In genomic region chr20:58597021-58597940, GRCh38 we compare ENCODE assay signal across 11 cellular contexts. TPM values are rescaled to one million over a fixed set of nuclear protein-coding genes. Genes with fewer than 3 reads are reported as not detected.
A peak's percentile ranks its signal among the peaks of the same experiment; 100 is the strongest.
DNase-seq lines count a peak whose midpoint lies in the region; ATAC-seq and TF ChIP-seq lines count a peak whose summit lies in the region.
"Had no signal": no experiment of that assay in that cellular context is flagged by ENCODE, and none has a peak within 500 bp of the region (broad histone marks: within the 10 kb centered on the region; RNA-seq: fewer than 3 reads in every experiment).

No MANE protein-coding gene starts in this region.

- no peak overlapping the region for H3K4me2 ChIP-seq in osteoblast (ENCODE audit: insufficient read depth, low read length)
- H3K4me2 ChIP-seq: PC-9 had no signal

- H3K4me1 ChIP-seq in left ventricle myocardium inferior (no peaks in the 10 kb centered on the region), osteoblast (ENCODE audit: insufficient read depth, low read length) (peaks cover 4% of the 10 kb centered on the region)

- TF ChIP-seq CTCF in left ventricle myocardium inferior (IDR thresholded peaks at IDR 0.05; ENCODE audit: borderline replicate concordance) (no peak), osteoblast (IDR thresholded peaks at IDR 0.05; ENCODE audit: extremely low read depth, low read depth, low read length) (no peak)

- H3K27ac ChIP-seq in left ventricle myocardium inferior (replicated peaks) (peak overlapping the region; percentile 73), osteoblast (ENCODE audit: low read depth, low read length) (no peak overlapping the region)
- H3K27ac ChIP-seq: 22Rv1, PC-9 had no signal

- ATAC-seq in HG02884 (IDR thresholded peaks at IDR 0.05; ENCODE audit: unreplicated experiment), result no peak

- H3K4me3 ChIP-seq in left ventricle myocardium inferior, result no peak overlapping the region
- H3K4me3 ChIP-seq in osteoblast (ENCODE audit: insufficient read depth, low read length), result no peak overlapping the region
- H3K4me3 ChIP-seq: PC-9 had no signal

- H3K27me3 ChIP-seq in left ventricle myocardium inferior (ENCODE audit: low read depth), result peaks cover 44% of the 10 kb centered on the region
- no peaks in the 10 kb centered on the region for H3K27me3 ChIP-seq in osteoblast (ENCODE audit: insufficient read depth, low read length)

- no peaks in the 10 kb centered on the region for H3K36me3 ChIP-seq in left ventricle myocardium inferior
- H3K36me3 ChIP-seq in osteoblast (ENCODE audit: insufficient read depth, low read length), result no peaks in the 10 kb centered on the region

- peaks cover 6% of the 10 kb centered on the region for H3K9me3 ChIP-seq in left ventricle myocardium inferior (replicated peaks)
- no peaks in the 10 kb centered on the region for H3K9me3 ChIP-seq in osteoblast (ENCODE audit: low read depth, low read length)

- H4K20me1 ChIP-seq in osteoblast (ENCODE audit: insufficient read depth, low read length), result no peaks in the 10 kb centered on the region

- no peaks in the 10 kb centered on the region for H3K79me2 ChIP-seq in osteoblast (ENCODE audit: insufficient read depth, low read length)

- no peak overlapping the region for H2AFZ ChIP-seq in osteoblast (ENCODE audit: low read length)
- H2AFZ ChIP-seq: PC-9 had no signal

- DNase-seq in DMS 273 (lab: John Stamatoyannopoulos, UW; ENCODE audit: unreplicated experiment) (peak; percentile 44), DMS 273 treated with DMSO at 0.1 percent for 48 hours (lab: John Stamatoyannopoulos, UW) (no peak), left ventricle myocardium inferior (peak; percentile 60), osteoblast (ENCODE audit: insufficient read length, low spot score, missing footprints) (peak; percentile 86), DMS53 treated with DMSO at 0.1 percent for 48 hours (lab: John Stamatoyannopoulos, UW; ENCODE audit: unreplicated experiment) (no peak)
- DNase-seq in central memory CD4-positive, alpha-beta T cell, result no peak
- DNase-seq in stimulated activated CD4-positive, alpha-beta T cell treated with anti-CD3 and anti-CD28 coated beads, Interleukin-1b, Interleukin-23, amount 100 ng/mL, for 48 hours, result no peak
- DNase-seq: NCI-H2081 treated with DMSO at 0.1 percent for 48 hours, PC-9 had no signal

- intact Hi-C loops in left ventricle myocardium inferior (cut with micrococcal nuclease), result no loop called here

RNA-seq across cellular contexts. Expression of gene STX16, which starts 53.8 kb away (rescaled TPM):
- total RNA-seq in left ventricle myocardium inferior, result 28.0 TPM
- 24.2 and 28.6 TPM in 2 replicates for total RNA-seq in osteoblast

Comparison
In these comparisons a context has a peak if more than half of its experiments do, and no peak if none do; other contexts are left out.
1. DNase-seq: peak in DMS 273 (single experiment), left ventricle myocardium inferior (single experiment) and osteoblast (single experiment); none in DMS 273 treated with DMSO at 0.1 percent for 48 hours (single experiment), DMS53 treated with DMSO at 0.1 percent for 48 hours (single experiment), central memory CD4-positive, alpha-beta T cell (single experiment) and stimulated activated CD4-positive, alpha-beta T cell treated with anti-CD3 and anti-CD28 coated beads, Interleukin-1b, Interleukin-23, amount 100 ng/mL, for 48 hours (single experiment).